In genomic region chr12:105977256-105978051, GRCh38 we compare ENCODE assay signal across 20 cellular contexts.
DNase-seq lines count a peak whose midpoint lies in the region; FAIRE-seq and TF ChIP-seq lines count a peak whose summit lies in the region.
"Had no signal": no experiment of that assay in that cellular context is flagged by ENCODE, and none has a peak within 500 bp of the region (broad histone marks: within the 10 kb centered on the region; RNA-seq: fewer than 3 reads in every experiment).

No MANE protein-coding gene starts in this region.

- DNase-seq in AG08395 (ENCODE audit: low spot score) (peak; percentile 81), HTR-8/SVneo (ENCODE audit: insufficient read length, low spot score) (no peak), cardiac fibroblast (ENCODE audit: low read depth in 2 of 2) (peak; percentile 45 to 89), kidney epithelial cell (ENCODE audit: low read depth) (peak; percentile 61), ACHN (no peak), T-helper 2 cell (no peak), DMS153 (lab: John Stamatoyannopoulos, UW) (no peak), NCI-H1105 treated with DMSO at 0.1 percent for 48 hours (lab: John Stamatoyannopoulos, UW) (no peak)
- DNase-seq: activated CD8-positive, alpha-beta memory T cell treated with anti-CD3 and anti-CD28 coated beads, Interleukin-2, amount 10 ng/mL, durations not matched to agents 7 days and 5 days; activated effector memory CD4-positive, alpha-beta T cell treated with Interleukin-2 at 50 U/mL for 16 hours; anterior cingulate cortex; NCI-H1694; NCI-H345; psoas muscle; stimulated activated CD4-positive, alpha-beta T cell treated with anti-CD3 and anti-CD28 coated beads, Interleukin-15, amount 100 ng/mL, for 24 hours had no signal

- in situ Hi-C loops in ACHN (cut with HindIII; ENCODE audit: low pct_ligation_motif_present, low pct_unique_long_range_greater_than_20kb, low sequenced_read_pairs), result no loop called here

- no peak for TF ChIP-seq CTCF in cardiac fibroblast (IDR thresholded peaks at IDR 0.05; ENCODE audit: low read depth, low read length)
- TF ChIP-seq CTCF in kidney epithelial cell (IDR thresholded peaks at IDR 0.05; ENCODE audit: insufficient read depth, low read length, poor library complexity, severe bottlenecking), result no peak

- H3K4me3 ChIP-seq in cardiac fibroblast (replicated peaks in 1 of 2; ENCODE audit: low read depth in 2 of 2, low read length in 2 of 2), result no peak overlapping the region
- no peak overlapping the region for H3K4me3 ChIP-seq in kidney epithelial cell (ENCODE audit: low read depth, low read length)
- H3K4me3 ChIP-seq: A549, lung, psoas muscle, vagina had no signal

- H3K27me3 ChIP-seq in kidney epithelial cell (ENCODE audit: control insufficient read depth, insufficient read depth, low read length), result no peaks in the 10 kb centered on the region
- H3K27me3 ChIP-seq: vagina had no signal

- FAIRE-seq in HTR-8/SVneo (lab: Jason Lieb, UNC), result peak; percentile 46
- FAIRE-seq: A549, frontal cortex, GM12891 had no signal

- H3K36me3 ChIP-seq in kidney epithelial cell (ENCODE audit: control insufficient read depth, insufficient read depth, low read length), result no peaks in the 10 kb centered on the region
- H3K36me3 ChIP-seq: vagina had no signal

Comparison
In these comparisons a context has a peak if more than half of its experiments do, and no peak if none do; other contexts are left out.
1. DNase-seq: peak in AG08395 (single experiment), cardiac fibroblast (2 of 2) and kidney epithelial cell (single experiment); none in HTR-8/SVneo (single experiment), ACHN (single experiment), T-helper 2 cell (0 of 5), DMS153 (single experiment) and NCI-H1105 treated with DMSO at 0.1 percent for 48 hours (single experiment).